2 cellular contexts compared by ENCODE assay signal in the genomic region with DNA sequence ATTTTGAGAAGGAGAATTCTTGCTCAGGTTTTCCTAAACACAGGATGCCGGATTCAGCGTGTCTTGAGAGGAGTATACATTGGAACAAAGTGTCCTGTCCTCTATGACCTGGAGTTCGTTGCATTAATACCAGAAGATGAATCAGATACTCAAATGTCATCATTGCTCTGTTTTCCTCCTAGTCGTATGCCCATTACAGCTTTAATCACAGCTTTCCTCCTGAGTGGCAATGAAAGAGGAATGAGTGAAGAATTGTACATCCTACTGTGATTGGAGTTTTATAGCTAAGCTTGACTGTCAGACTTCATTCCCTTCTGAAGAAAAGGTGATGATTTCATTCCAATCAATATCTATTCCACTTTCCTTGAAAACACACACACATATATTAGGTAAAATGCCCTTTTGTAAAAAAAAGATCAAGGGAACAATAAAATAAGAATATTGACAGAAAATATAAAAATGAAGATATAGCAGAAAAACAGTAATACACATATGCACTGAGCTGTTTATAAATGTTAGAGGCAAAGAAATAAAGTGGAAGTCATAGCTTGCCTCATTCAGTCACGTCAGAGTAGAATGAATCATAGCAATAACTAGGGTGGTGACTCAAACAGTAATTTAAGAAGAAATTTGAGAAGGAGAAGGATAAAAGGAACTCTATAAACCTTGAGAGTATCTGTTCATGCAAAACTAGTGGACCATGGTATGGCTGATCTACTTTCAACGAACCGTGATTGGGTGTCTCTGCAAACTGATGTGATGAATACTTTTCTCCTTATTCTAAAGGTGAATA.
TF ChIP-seq lines count a peak whose summit lies in the region.

No MANE protein-coding gene starts in this region.

TF ChIP-seq in HEK293, 187 proteins besides CTCF, POLR2A, EP300 and RAD21 (continued from another document and continues in another):
- TF ChIP-seq MYNN (tag by site-specific recombination; IDR thresholded peaks at IDR 0.05; ENCODE audit: borderline replicate concordance) (no peak), ZNF664 (tag by site-specific recombination; IDR thresholded peaks at IDR 0.05) (no peak), ZNF274 (IDR thresholded peaks at IDR 0.05; ENCODE audit: low read length) (no peak), ZNF274 (tag by site-specific recombination; IDR thresholded peaks at IDR 0.05; ENCODE audit: borderline replicate concordance) (no peak), ZNF169 (tag by site-specific recombination; IDR thresholded peaks at IDR 0.05) (no peak), ZNF324 (tag by site-specific recombination; IDR thresholded peaks at IDR 0.05) (no peak), SP7 (tag by site-specific recombination; IDR thresholded peaks at IDR 0.05) (peak; percentile 56; the same call in 1 of the 2 replicates), ZNF677 (tag by site-specific recombination; IDR thresholded peaks at IDR 0.05) (no peak), ZEB2 (tag by site-specific recombination; IDR thresholded peaks at IDR 0.05) (peak; percentile 76), ZNF792 (tag by site-specific recombination; IDR thresholded peaks at IDR 0.05) (no peak), ZNF600 (tag by site-specific recombination; IDR thresholded peaks at IDR 0.05) (no peak)
- TF ChIP-seq, protein P1, sequence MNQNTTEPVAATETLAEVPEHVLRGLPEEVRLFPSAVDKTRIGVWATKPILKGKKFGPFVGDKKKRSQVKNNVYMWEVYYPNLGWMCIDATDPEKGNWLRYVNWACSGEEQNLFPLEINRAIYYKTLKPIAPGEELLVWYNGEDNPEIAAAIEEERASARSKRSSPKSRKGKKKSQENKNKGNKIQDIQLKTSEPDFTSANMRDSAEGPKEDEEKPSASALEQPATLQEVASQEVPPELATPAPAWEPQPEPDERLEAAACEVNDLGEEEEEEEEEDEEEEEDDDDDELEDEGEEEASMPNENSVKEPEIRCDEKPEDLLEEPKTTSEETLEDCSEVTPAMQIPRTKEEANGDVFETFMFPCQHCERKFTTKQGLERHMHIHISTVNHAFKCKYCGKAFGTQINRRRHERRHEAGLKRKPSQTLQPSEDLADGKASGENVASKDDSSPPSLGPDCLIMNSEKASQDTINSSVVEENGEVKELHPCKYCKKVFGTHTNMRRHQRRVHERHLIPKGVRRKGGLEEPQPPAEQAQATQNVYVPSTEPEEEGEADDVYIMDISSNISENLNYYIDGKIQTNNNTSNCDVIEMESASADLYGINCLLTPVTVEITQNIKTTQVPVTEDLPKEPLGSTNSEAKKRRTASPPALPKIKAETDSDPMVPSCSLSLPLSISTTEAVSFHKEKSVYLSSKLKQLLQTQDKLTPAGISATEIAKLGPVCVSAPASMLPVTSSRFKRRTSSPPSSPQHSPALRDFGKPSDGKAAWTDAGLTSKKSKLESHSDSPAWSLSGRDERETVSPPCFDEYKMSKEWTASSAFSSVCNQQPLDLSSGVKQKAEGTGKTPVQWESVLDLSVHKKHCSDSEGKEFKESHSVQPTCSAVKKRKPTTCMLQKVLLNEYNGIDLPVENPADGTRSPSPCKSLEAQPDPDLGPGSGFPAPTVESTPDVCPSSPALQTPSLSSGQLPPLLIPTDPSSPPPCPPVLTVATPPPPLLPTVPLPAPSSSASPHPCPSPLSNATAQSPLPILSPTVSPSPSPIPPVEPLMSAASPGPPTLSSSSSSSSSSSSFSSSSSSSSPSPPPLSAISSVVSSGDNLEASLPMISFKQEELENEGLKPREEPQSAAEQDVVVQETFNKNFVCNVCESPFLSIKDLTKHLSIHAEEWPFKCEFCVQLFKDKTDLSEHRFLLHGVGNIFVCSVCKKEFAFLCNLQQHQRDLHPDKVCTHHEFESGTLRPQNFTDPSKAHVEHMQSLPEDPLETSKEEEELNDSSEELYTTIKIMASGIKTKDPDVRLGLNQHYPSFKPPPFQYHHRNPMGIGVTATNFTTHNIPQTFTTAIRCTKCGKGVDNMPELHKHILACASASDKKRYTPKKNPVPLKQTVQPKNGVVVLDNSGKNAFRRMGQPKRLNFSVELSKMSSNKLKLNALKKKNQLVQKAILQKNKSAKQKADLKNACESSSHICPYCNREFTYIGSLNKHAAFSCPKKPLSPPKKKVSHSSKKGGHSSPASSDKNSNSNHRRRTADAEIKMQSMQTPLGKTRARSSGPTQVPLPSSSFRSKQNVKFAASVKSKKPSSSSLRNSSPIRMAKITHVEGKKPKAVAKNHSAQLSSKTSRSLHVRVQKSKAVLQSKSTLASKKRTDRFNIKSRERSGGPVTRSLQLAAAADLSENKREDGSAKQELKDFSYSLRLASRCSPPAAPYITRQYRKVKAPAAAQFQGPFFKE (tag by site-specific recombination; IDR thresholded peaks at IDR 0.05; ENCODE audit: borderline replicate concordance): no peak
- TF ChIP-seq, protein P2, sequence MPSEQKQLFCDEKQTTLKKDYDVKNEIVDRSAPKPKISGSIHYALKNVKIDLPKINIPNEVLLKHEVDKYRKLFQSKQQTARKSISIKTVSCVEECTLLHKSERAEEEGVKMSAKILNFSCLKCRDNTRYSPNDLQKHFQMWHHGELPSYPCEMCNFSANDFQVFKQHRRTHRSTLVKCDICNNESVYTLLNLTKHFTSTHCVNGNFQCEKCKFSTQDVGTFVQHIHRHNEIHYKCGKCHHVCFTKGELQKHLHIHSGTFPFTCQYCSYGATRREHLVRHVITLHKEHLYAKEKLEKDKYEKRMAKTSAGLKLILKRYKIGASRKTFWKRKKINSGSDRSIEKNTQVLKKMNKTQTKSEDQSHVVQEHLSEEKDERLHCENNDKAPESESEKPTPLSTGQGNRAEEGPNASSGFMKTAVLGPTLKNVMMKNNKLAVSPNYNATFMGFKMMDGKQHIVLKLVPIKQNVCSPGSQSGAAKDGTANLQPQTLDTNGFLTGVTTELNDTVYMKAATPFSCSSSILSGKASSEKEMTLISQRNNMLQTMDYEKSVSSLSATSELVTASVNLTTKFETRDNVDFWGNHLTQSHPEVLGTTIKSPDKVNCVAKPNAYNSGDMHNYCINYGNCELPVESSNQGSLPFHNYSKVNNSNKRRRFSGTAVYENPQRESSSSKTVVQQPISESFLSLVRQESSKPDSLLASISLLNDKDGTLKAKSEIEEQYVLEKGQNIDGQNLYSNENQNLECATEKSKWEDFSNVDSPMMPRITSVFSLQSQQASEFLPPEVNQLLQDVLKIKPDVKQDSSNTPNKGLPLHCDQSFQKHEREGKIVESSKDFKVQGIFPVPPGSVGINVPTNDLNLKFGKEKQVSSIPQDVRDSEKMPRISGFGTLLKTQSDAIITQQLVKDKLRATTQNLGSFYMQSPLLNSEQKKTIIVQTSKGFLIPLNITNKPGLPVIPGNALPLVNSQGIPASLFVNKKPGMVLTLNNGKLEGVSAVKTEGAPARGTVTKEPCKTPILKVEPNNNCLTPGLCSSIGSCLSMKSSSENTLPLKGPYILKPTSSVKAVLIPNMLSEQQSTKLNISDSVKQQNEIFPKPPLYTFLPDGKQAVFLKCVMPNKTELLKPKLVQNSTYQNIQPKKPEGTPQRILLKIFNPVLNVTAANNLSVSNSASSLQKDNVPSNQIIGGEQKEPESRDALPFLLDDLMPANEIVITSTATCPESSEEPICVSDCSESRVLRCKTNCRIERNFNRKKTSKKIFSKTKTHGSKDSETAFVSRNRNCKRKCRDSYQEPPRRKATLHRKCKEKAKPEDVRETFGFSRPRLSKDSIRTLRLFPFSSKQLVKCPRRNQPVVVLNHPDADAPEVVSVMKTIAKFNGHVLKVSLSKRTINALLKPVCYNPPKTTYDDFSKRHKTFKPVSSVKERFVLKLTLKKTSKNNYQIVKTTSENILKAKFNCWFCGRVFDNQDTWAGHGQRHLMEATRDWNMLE (tag by site-specific recombination; conservative IDR thresholded peaks at IDR 0.05; ENCODE audit: low read depth): no peak

TF ChIP-seq in SK-N-SH, 30 proteins besides CTCF, POLR2A, EP300 and RAD21 (continued from another document):
- TF ChIP-seq, protein P3, sequence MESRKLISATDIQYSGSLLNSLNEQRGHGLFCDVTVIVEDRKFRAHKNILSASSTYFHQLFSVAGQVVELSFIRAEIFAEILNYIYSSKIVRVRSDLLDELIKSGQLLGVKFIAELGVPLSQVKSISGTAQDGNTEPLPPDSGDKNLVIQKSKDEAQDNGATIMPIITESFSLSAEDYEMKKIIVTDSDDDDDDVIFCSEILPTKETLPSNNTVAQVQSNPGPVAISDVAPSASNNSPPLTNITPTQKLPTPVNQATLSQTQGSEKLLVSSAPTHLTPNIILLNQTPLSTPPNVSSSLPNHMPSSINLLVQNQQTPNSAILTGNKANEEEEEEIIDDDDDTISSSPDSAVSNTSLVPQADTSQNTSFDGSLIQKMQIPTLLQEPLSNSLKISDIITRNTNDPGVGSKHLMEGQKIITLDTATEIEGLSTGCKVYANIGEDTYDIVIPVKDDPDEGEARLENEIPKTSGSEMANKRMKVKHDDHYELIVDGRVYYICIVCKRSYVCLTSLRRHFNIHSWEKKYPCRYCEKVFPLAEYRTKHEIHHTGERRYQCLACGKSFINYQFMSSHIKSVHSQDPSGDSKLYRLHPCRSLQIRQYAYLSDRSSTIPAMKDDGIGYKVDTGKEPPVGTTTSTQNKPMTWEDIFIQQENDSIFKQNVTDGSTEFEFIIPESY (IDR thresholded peaks at IDR 0.05; ENCODE audit: borderline replicate concordance, low read depth): peak; percentile 44; the same call in 1 of the 2 replicates
- TF ChIP-seq, protein P4, sequence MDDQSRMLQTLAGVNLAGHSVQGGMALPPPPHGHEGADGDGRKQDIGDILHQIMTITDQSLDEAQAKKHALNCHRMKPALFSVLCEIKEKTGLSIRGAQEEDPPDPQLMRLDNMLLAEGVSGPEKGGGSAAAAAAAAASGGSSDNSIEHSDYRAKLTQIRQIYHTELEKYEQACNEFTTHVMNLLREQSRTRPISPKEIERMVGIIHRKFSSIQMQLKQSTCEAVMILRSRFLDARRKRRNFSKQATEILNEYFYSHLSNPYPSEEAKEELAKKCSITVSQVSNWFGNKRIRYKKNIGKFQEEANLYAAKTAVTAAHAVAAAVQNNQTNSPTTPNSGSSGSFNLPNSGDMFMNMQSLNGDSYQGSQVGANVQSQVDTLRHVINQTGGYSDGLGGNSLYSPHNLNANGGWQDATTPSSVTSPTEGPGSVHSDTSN (IDR thresholded peaks at IDR 0.05): peak; percentile 47; the same call in 1 of the 2 replicates
- TF ChIP-seq MEF2A (IDR thresholded peaks at IDR 0.05; ENCODE audit: borderline replicate concordance, low read depth) (peak; percentile 18; the same call in 1 of the 2 replicates), NFIC (IDR thresholded peaks at IDR 0.05; ENCODE audit: borderline replicate concordance) (no peak), POLR2AphosphoS5 (IDR thresholded peaks at IDR 0.05; ENCODE audit: low read depth, low read length) (peak; percentile 21; the same call in 1 of the 2 replicates), SMC3 (IDR thresholded peaks at IDR 0.05; ENCODE audit: low read depth, low read length) (no peak)
- TF ChIP-seq, protein P5, sequence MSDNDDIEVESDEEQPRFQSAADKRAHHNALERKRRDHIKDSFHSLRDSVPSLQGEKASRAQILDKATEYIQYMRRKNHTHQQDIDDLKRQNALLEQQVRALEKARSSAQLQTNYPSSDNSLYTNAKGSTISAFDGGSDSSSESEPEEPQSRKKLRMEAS (IDR thresholded peaks at IDR 0.05; ENCODE audit: low read depth): 0 out of 2 replicates have a peak, but pooled peaks have one; percentile 20
